Comparison of ENCODE assay signal across 26 cellular contexts in the genomic region with DNA sequence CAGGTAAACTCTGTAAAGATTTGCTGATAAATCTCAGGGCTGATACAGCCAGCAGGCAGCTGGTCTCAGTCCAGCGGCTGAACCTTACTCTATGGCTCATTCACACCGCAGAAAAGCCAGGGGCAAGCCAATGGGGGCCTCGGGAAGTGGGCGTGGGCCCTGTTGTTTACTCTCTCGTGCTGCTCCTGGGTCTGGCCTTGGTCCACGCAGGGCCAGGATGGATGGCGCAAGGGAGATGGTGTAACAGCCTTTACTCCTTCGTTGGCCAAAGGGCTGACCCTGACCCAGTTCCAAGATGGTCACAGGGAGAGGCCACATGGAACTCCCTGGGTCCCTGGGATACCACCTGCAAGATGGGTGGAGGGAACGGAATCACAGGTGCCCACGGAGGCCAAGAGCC. TPM values are rescaled to one million over a fixed set of nuclear protein-coding genes. Genes with fewer than 3 reads are reported as not detected.
"Had no signal": no experiment of that assay in that cellular context is flagged by ENCODE, and none has a peak within 500 bp of the region (broad histone marks: within the 10 kb centered on the region; RNA-seq: fewer than 3 reads in every experiment).

No MANE protein-coding gene starts in this region.

- H3K9me3 ChIP-seq: body of pancreas, esophagus squamous epithelium, gastrocnemius medialis, prostate gland, tibial artery had no signal

- DNase-seq: activated CD4-positive, alpha-beta T cell treated with anti-CD3 and anti-CD28 coated beads, Interleukin-2, amount 10 ng/mL, durations not matched to agents 7 days and 5 days; activated CD4-positive, CD25-positive, alpha-beta regulatory T cell treated with anti-CD3 and anti-CD28 coated beads, Interleukin-2, amount 50 U/mL, for 72 hours; activated CD8-positive, alpha-beta memory T cell treated with anti-CD3 and anti-CD28 coated beads, Interleukin-2, amount 10 ng/mL, durations not matched to agents 7 days and 5 days; activated CD8-positive, alpha-beta T cell treated with anti-CD3 and anti-CD28 coated beads for 36 hours; activated effector memory CD4-positive, alpha-beta T cell treated with anti-CD3 and anti-CD28 coated beads, Interleukin-2, amount 50 U/mL, for 16 hours; activated naive CD4-positive, alpha-beta T cell treated with anti-CD3 and anti-CD28 coated beads, Interleukin-2, amount 10 ng/mL, durations not matched to agents 7 days and 5 days; activated T-cell treated with anti-CD3 and anti-CD28 coated beads for 4 hours; body of pancreas; cortex of kidney; endodermal cell; esophagus squamous epithelium; hypothalamus; naive thymus-derived CD4-positive, alpha-beta T cell; right cardiac atrium; stimulated activated CD4-positive, alpha-beta T cell treated with anti-CD3 and anti-CD28 coated beads, Interleukin-1b, Interleukin-23, amount 100 ng/mL, for 48 hours; tibial artery had no signal

- H3K27ac ChIP-seq: body of pancreas, cardiac muscle cell, esophagus squamous epithelium, gastrocnemius medialis, prostate gland, tibial artery had no signal

- H3K27me3 ChIP-seq: body of pancreas had no signal

- H3K4me3 ChIP-seq: body of pancreas, cardiac muscle cell, esophagus squamous epithelium, gastrocnemius medialis, prostate gland, tibial artery had no signal

- H3K4me1 ChIP-seq: body of pancreas, prostate gland had no signal

- H3K36me3 ChIP-seq: cardiac muscle cell, esophagus squamous epithelium, gastrocnemius medialis, prostate gland, tibial artery had no signal

- ATAC-seq: activated CD8-positive, alpha-beta memory T cell treated with anti-CD3 and anti-CD28 coated beads, Interleukin-2, amount 10 ng/mL, durations not matched to agents 7 days and 5 days; activated CD8-positive, alpha-beta T cell treated with anti-CD3 and anti-CD28 coated beads for 36 hours; body of pancreas; gastrocnemius medialis; naive thymus-derived CD4-positive, alpha-beta T cell had no signal

RNA-seq across cellular contexts. Expression of a gene that starts 16.2 kb away (rescaled TPM):
- total RNA-seq: activated CD4-positive, alpha-beta T cell treated with anti-CD3 and anti-CD28 coated beads, Interleukin-2, amount 10 ng/mL, durations not matched to agents 7 days and 5 days; activated CD8-positive, alpha-beta memory T cell treated with anti-CD3 and anti-CD28 coated beads, Interleukin-2, amount 10 ng/mL, durations not matched to agents 7 days and 5 days; activated CD8-positive, alpha-beta T cell treated with anti-CD3 and anti-CD28 coated beads for 36 hours; cardiac muscle cell; gastrocnemius medialis; T-helper 2 cell treated with Interferon-gamma antibody and Interleukin-4, amounts not matched to agents 100 ng/mL and 5 ng/mL, for 36 hours had no signal
- polyA plus RNA-seq: cardiac muscle cell; naive thymus-derived CD4-positive, alpha-beta T cell had no signal

RNA-seq across cellular contexts. Expression of a gene that starts 24.4 kb away (rescaled TPM):
- total RNA-seq: activated CD4-positive, alpha-beta T cell treated with anti-CD3 and anti-CD28 coated beads, Interleukin-2, amount 10 ng/mL, durations not matched to agents 7 days and 5 days; activated CD8-positive, alpha-beta memory T cell treated with anti-CD3 and anti-CD28 coated beads, Interleukin-2, amount 10 ng/mL, durations not matched to agents 7 days and 5 days; activated CD8-positive, alpha-beta T cell treated with anti-CD3 and anti-CD28 coated beads for 36 hours; cardiac muscle cell; cerebellum; endodermal cell; esophagus squamous epithelium; gastrocnemius medialis; lower leg skin; mesenteric fat pad; naive thymus-derived CD4-positive, alpha-beta T cell; neural crest cell; omental fat pad; prostate gland; right cardiac atrium; skeletal muscle tissue; T-helper 2 cell treated with Interferon-gamma antibody and Interleukin-4, amounts not matched to agents 100 ng/mL and 5 ng/mL, for 36 hours had no signal
- polyA plus RNA-seq: cardiac muscle cell; naive thymus-derived CD4-positive, alpha-beta T cell; right cardiac atrium had no signal
